20 cellular contexts compared by ENCODE assay signal in the genomic region with DNA sequence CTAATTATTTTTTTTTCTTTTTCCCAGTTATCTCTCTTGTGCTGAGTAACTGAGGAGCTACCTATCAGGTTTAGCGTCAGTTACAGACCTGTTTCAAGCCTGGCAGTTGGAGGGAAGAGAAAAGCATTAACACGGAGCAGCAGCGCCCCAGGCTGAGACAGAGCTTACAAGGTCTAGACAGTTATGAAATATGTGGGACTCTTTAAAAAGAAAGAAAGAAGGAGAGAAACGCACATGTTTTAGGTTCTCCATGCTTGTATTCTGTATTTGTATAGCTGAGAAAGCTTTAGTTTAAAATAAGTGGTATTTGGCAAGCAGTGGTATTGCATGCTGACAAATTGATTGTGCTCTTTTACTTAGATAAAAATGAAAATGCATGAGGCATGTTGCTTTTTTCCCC.
DNase-seq lines count a peak whose midpoint lies in the region; ATAC-seq and TF ChIP-seq lines count a peak whose summit lies in the region.
"Had no signal": no experiment of that assay in that cellular context is flagged by ENCODE, and none has a peak within 500 bp of the region (broad histone marks: within the 10 kb centered on the region; RNA-seq: fewer than 3 reads in every experiment).

No MANE protein-coding gene starts in this region.

- H3K27me3 ChIP-seq in adipocyte (replicated peaks; ENCODE audit: control insufficient read depth, insufficient read depth, low read length) (no peaks in the 10 kb centered on the region), neural progenitor cell (no peaks in the 10 kb centered on the region)
- H3K27me3 ChIP-seq: esophagus squamous epithelium, ovary, suprapubic skin had no signal

- H3K9me3 ChIP-seq in adipocyte (ENCODE audit: control insufficient read depth, low read length) (no peaks in the 10 kb centered on the region), neural progenitor cell (ENCODE audit: low read depth) (no peaks in the 10 kb centered on the region)
- H3K9me3 ChIP-seq: esophagus squamous epithelium, ovary, suprapubic skin had no signal

- DNase-seq in EH (ENCODE audit: low read depth) (peak; percentile 27), adipocyte (ENCODE audit: low read depth) (peak; percentile 69), fibroblast of the aortic adventitia (ENCODE audit: low read depth) (peak; percentile 78), neural progenitor cell (ENCODE audit: low spot score) (no peak), DMS 273 treated with DMSO at 0.1 percent for 48 hours (lab: John Stamatoyannopoulos, UW) (no peak), NCI-H1417 (lab: John Stamatoyannopoulos, UW) (no peak), left lobe of liver (ENCODE audit: low spot score) (no peak)
- DNase-seq: activated CD4-positive, CD25-positive, alpha-beta regulatory T cell treated with anti-CD3 and anti-CD28 coated beads, Interleukin-2, amount 50 U/mL, for 72 hours; activated naive CD8-positive, alpha-beta T cell treated with anti-CD3 and anti-CD28 coated beads, Interleukin-2, amount 10 ng/mL, durations not matched to agents 7 days and 5 days; C1 segment of cervical spinal cord; cortex of kidney; esophagus squamous epithelium; midbrain; NCI-H2029; NCI-H774; ovary; RPMI8226; T-helper 2 cell had no signal

- TF ChIP-seq CTCF in fibroblast of the aortic adventitia (IDR thresholded peaks at IDR 0.05; ENCODE audit: insufficient read depth, low read length) (peak; percentile 19), neural progenitor cell (IDR thresholded peaks at IDR 0.05) (no peak)

- H2AFZ ChIP-seq in neural progenitor cell (replicated peaks): no peak overlapping the region

- no peak overlapping the region for H3K4me2 ChIP-seq in neural progenitor cell

- no peak overlapping the region for H3K4me3 Mint-ChIP-seq in neural progenitor cell
- H3K4me3 Mint-ChIP-seq: activated naive CD8-positive, alpha-beta T cell treated with anti-CD3 and anti-CD28 coated beads, Interleukin-2, amount 10 ng/mL, durations not matched to agents 7 days and 5 days had no signal

- H3K4me1 ChIP-seq in adipocyte (ENCODE audit: control insufficient read depth, insufficient read depth, low read length): peaks cover 45% of the 10 kb centered on the region
- H3K4me1 ChIP-seq in neural progenitor cell: peaks cover 22% of the 10 kb centered on the region

- H3K27ac ChIP-seq in neural progenitor cell: no peak overlapping the region
- H3K27ac ChIP-seq: ovary, suprapubic skin had no signal

- H3K4me3 ChIP-seq in adipocyte (ENCODE audit: low read length) (no peak overlapping the region), fibroblast of the aortic adventitia (ENCODE audit: low read depth, low read length) (no peak overlapping the region), neural progenitor cell (no peak overlapping the region)
- H3K4me3 ChIP-seq: esophagus squamous epithelium, ovary, suprapubic skin had no signal

- H3K79me2 ChIP-seq in neural progenitor cell (ENCODE audit: low read depth): no peaks in the 10 kb centered on the region

- H3K9ac ChIP-seq in adipocyte (ENCODE audit: low read length): no peak overlapping the region
- H3K9ac ChIP-seq in neural progenitor cell: no peak overlapping the region

- H3K9me3 Mint-ChIP-seq in neural progenitor cell: no peaks in the 10 kb centered on the region

- no peaks in the 10 kb centered on the region for H3K36me3 Mint-ChIP-seq in neural progenitor cell

- no peaks in the 10 kb centered on the region for H4K20me1 ChIP-seq in neural progenitor cell (ENCODE audit: low read depth)

- ATAC-seq in GM19324 (IDR thresholded peaks at IDR 0.05; ENCODE audit: low FRiP score, unreplicated experiment) (no peak), left lobe of liver (no peak)

- H3K36me3 ChIP-seq in adipocyte (ENCODE audit: control insufficient read depth, insufficient read depth, low read length, severe bottlenecking): no peaks in the 10 kb centered on the region
- H3K36me3 ChIP-seq in neural progenitor cell: no peaks in the 10 kb centered on the region
- H3K36me3 ChIP-seq: esophagus squamous epithelium, ovary, suprapubic skin had no signal

- no peaks in the 10 kb centered on the region for H3F3A ChIP-seq in neural progenitor cell (ENCODE audit: low read depth)

- H3K27me3 Mint-ChIP-seq in neural progenitor cell (ENCODE audit: insufficient read depth, low read depth): peaks cover 8% of the 10 kb centered on the region
- H3K27me3 Mint-ChIP-seq: activated naive CD8-positive, alpha-beta T cell treated with anti-CD3 and anti-CD28 coated beads, Interleukin-2, amount 10 ng/mL, durations not matched to agents 7 days and 5 days had no signal

- H3K27ac Mint-ChIP-seq in neural progenitor cell: peak overlapping the region; percentile 7
- H3K27ac Mint-ChIP-seq: activated naive CD8-positive, alpha-beta T cell treated with anti-CD3 and anti-CD28 coated beads, Interleukin-2, amount 10 ng/mL, durations not matched to agents 7 days and 5 days had no signal

- H3K4me1 Mint-ChIP-seq in neural progenitor cell: peaks cover 25% of the 10 kb centered on the region

Comparison
In these comparisons a context has a peak if more than half of its experiments do, and no peak if none do; other contexts are left out.
1. DNase-seq: peak in EH (single experiment), adipocyte (single experiment) and fibroblast of the aortic adventitia (single experiment); none in neural progenitor cell (single experiment), DMS 273 treated with DMSO at 0.1 percent for 48 hours (single experiment), NCI-H1417 (0 of 3) and left lobe of liver (single experiment).